9 cellular contexts compared by ENCODE assay signal in genomic region chr19:639251-640155, GRCh38. TPM values are rescaled to one million over a fixed set of nuclear protein-coding genes. Genes with fewer than 3 reads are reported as not detected.
DNase-seq lines count a peak whose midpoint lies in the region; ATAC-seq and TF ChIP-seq lines count a peak whose summit lies in the region.
"Had no signal": no experiment of that assay in that cellular context is flagged by ENCODE, and none has a peak within 500 bp of the region (broad histone marks: within the 10 kb centered on the region; RNA-seq: fewer than 3 reads in every experiment).

TSS of gene FGF22 (plus strand) at chr19:639879. CDS start at chr19:639926, 47 bp downstream.

- 4% methylated on average over 37 to 45 of the region's 108 CpGs for WGBS in tibial nerve, 2 donors

- peak within 1 kb of the TSS; percentile 41 for H3K4me3 ChIP-seq in CD4-positive, CD25-positive, alpha-beta regulatory T cell (ENCODE audit: low read depth, low read length)
- peak within 1 kb of the TSS; percentile 64 for H3K4me3 ChIP-seq in left ventricle myocardium inferior
- peak within 1 kb of the TSS; percentile 27 to 61 (median 47) for H3K4me3 ChIP-seq in tibial nerve

- no peaks in the 10 kb centered on the region for H3K36me3 ChIP-seq in CD4-positive, CD25-positive, alpha-beta regulatory T cell (ENCODE audit: control insufficient read depth, insufficient read depth, low read length)
- no peaks in the 10 kb centered on the region for H3K36me3 ChIP-seq in left ventricle myocardium inferior
- peaks cover 0 to 14% (median 0%) of the 10 kb centered on the region in 3 donors for H3K36me3 ChIP-seq in tibial nerve

- no peaks in the 10 kb centered on the region for H3K27me3 Mint-ChIP-seq in CD4-positive, CD25-positive, alpha-beta regulatory T cell
- H3K27me3 Mint-ChIP-seq in T-helper 17 cell (no peaks in the 10 kb centered on the region), progenitor cell of endocrine pancreas (peaks cover 19% of the 10 kb centered on the region)

- H3K4me3 Mint-ChIP-seq in CD4-positive, CD25-positive, alpha-beta regulatory T cell, result peak within 1 kb of the TSS; percentile 76 to 96 (median 86)
- peak within 1 kb of the TSS; percentile 94 for H3K4me3 Mint-ChIP-seq in T-helper 17 cell
- peak within 1 kb of the TSS; percentile 64 for H3K4me3 Mint-ChIP-seq in progenitor cell of endocrine pancreas (ENCODE audit: low read depth)

- no peaks in the 10 kb centered on the region for H3K36me3 Mint-ChIP-seq in CD4-positive, CD25-positive, alpha-beta regulatory T cell
- H3K36me3 Mint-ChIP-seq in T-helper 17 cell (ENCODE audit: low read depth), result no peaks in the 10 kb centered on the region
- H3K36me3 Mint-ChIP-seq in progenitor cell of endocrine pancreas (ENCODE audit: insufficient read depth), result no peaks in the 10 kb centered on the region

- DNase-seq in CD4-positive, CD25-positive, alpha-beta regulatory T cell, result peak; percentile 91 to 95 (median 93)
- peak; percentile 76 for DNase-seq in MV-4-11 (lab: John Stamatoyannopoulos, UW)
- DNase-seq in T-helper 17 cell, result peak; percentile 91 to 99 (median 97)
- DNase-seq in amniotic epithelial cell (ENCODE audit: low read depth), result peak; percentile 71
- DNase-seq in left ventricle myocardium inferior, result peak; percentile 95
- DNase-seq in progenitor cell of endocrine pancreas (ENCODE audit: low spot score, unreplicated experiment), result peak; percentile 89
- DNase-seq in tibial nerve (ENCODE audit: low spot score in 2 of 2), result peak; percentile 91 to 93

- intact Hi-C loops in left ventricle myocardium inferior (cut with micrococcal nuclease), result no loop called here

- TF ChIP-seq CTCF in left ventricle myocardium inferior (IDR thresholded peaks at IDR 0.05; ENCODE audit: borderline replicate concordance), result no peak
- no peak for TF ChIP-seq CTCF in progenitor cell of endocrine pancreas (IDR thresholded peaks at IDR 0.05; ENCODE audit: unreplicated experiment)
- TF ChIP-seq CTCF in tibial nerve (IDR thresholded peaks at IDR 0.05), result no peak

- peak; percentile 95 to 96 for ATAC-seq in CD4-positive, CD25-positive, alpha-beta regulatory T cell (ENCODE audit: low read depth in 2 of 2)
- ATAC-seq in GM21576 (IDR thresholded peaks at IDR 0.05; ENCODE audit: unreplicated experiment) (peak; percentile 46), T-helper 17 cell (peak; percentile 96)

- no peaks in the 10 kb centered on the region for H3K9me3 ChIP-seq in CD4-positive, CD25-positive, alpha-beta regulatory T cell (ENCODE audit: control insufficient read depth in 2 of 2, low read length in 2 of 2)
- H3K9me3 ChIP-seq in T-helper 17 cell (ENCODE audit: control insufficient read depth, low read length, poor library complexity, severe bottlenecking) (no peaks in the 10 kb centered on the region), left ventricle myocardium inferior (replicated peaks) (no peaks in the 10 kb centered on the region), tibial nerve (no peaks in the 10 kb centered on the region)

- peak within 1 kb of the TSS; percentile 51 for H3K27ac ChIP-seq in CD4-positive, CD25-positive, alpha-beta regulatory T cell (ENCODE audit: insufficient read depth, low read length, poor library complexity, severe bottlenecking)
- H3K27ac ChIP-seq in left ventricle myocardium inferior (replicated peaks) (peak within 1 kb of the TSS; percentile 36), tibial nerve (peak within 1 kb of the TSS; percentile 61 to 88 (median 68))

- peaks cover 14% of the 10 kb centered on the region for H3K4me1 ChIP-seq in CD4-positive, CD25-positive, alpha-beta regulatory T cell (ENCODE audit: control insufficient read depth, insufficient read depth, low read length, poor library complexity, severe bottlenecking)
- H3K4me1 ChIP-seq in left ventricle myocardium inferior (peaks cover 17% of the 10 kb centered on the region), tibial nerve (peaks cover 0 to 20% (median 12%) of the 10 kb centered on the region in 4 donors)

- peak in 1 of 2 donors; percentile 30 for TF ChIP-seq POLR2A in tibial nerve (IDR thresholded peaks at IDR 0.05)

- H3K27me3 ChIP-seq in CD4-positive, CD25-positive, alpha-beta regulatory T cell (ENCODE audit: control insufficient read depth, insufficient read depth, low read length), result no peaks in the 10 kb centered on the region
- H3K27me3 ChIP-seq in left ventricle myocardium inferior (ENCODE audit: low read depth) (no peaks in the 10 kb centered on the region), tibial nerve (no peaks in the 10 kb centered on the region)

- peak within 1 kb of the TSS; percentile 83 to 96 (median 94) for H3K27ac Mint-ChIP-seq in CD4-positive, CD25-positive, alpha-beta regulatory T cell
- H3K27ac Mint-ChIP-seq in T-helper 17 cell (peak within 1 kb of the TSS; percentile 79), progenitor cell of endocrine pancreas (peak within 1 kb of the TSS; percentile 91)

- peak in 1 of 2 donors; percentile 64 for TF ChIP-seq EP300 in tibial nerve (IDR thresholded peaks at IDR 0.05)

- peaks cover 0 to 14% (median 5%) of the 10 kb centered on the region in 4 donors for H3K4me1 Mint-ChIP-seq in CD4-positive, CD25-positive, alpha-beta regulatory T cell
- H3K4me1 Mint-ChIP-seq in T-helper 17 cell (peaks cover 6% of the 10 kb centered on the region), progenitor cell of endocrine pancreas (ENCODE audit: low read depth) (no peaks in the 10 kb centered on the region)

- H3K9me3 Mint-ChIP-seq in CD4-positive, CD25-positive, alpha-beta regulatory T cell, result no peaks in the 10 kb centered on the region
- H3K9me3 Mint-ChIP-seq in progenitor cell of endocrine pancreas (ENCODE audit: low read depth), result no peaks in the 10 kb centered on the region

RNA-seq across cellular contexts. Expression of gene FGF22, which starts in this region (rescaled TPM):
- total RNA-seq in CD4-positive, CD25-positive, alpha-beta regulatory T cell, result 0.81 TPM
- polyA plus RNA-seq in CD4-positive, CD25-positive, alpha-beta regulatory T cell, result under 1 TPM in 1 of 4 donors, not detected in 3; 0.17 TPM
- total RNA-seq in T-helper 17 cell (under 1 TPM; 0.65 to 0.68 TPM), left ventricle myocardium inferior (not detected), progenitor cell of endocrine pancreas (0.43 and 0.49 TPM in 2 replicates), tibial nerve (1 to 10 TPM in 3 of 4 donors, under 1 TPM in 1; 0.30 to 9.0 (median 3.4) TPM)
- total RNA-seq: HT1080 had no signal

Comparison
In these comparisons a context has a peak if more than half of its experiments do, and no peak if none do; other contexts are left out.
1. Peak in every context shown above with its lines: DNase-seq, ATAC-seq, H3K4me3 ChIP-seq and H3K27ac ChIP-seq.
2. Peak in DNase-seq, ATAC-seq, H3K4me3 ChIP-seq and H3K27ac ChIP-seq in CD4-positive, CD25-positive, alpha-beta regulatory T cell; RNA of the gene not detected or under 1 TPM.
3. Peak in DNase-seq and ATAC-seq in T-helper 17 cell; RNA of the gene not detected or under 1 TPM.
4. Peak in DNase-seq, H3K4me3 ChIP-seq and H3K27ac ChIP-seq in left ventricle myocardium inferior; RNA of the gene not detected or under 1 TPM.
5. Peak in DNase-seq in progenitor cell of endocrine pancreas; RNA of the gene not detected or under 1 TPM.
6. ATAC-seq: peak in every context shown above with its lines; median percentile 96 in T-helper 17 cell; 96 in CD4-positive, CD25-positive, alpha-beta regulatory T cell; 46 in GM21576.